Comparison of ENCODE assay signal across 12 cellular contexts in the genomic region with DNA sequence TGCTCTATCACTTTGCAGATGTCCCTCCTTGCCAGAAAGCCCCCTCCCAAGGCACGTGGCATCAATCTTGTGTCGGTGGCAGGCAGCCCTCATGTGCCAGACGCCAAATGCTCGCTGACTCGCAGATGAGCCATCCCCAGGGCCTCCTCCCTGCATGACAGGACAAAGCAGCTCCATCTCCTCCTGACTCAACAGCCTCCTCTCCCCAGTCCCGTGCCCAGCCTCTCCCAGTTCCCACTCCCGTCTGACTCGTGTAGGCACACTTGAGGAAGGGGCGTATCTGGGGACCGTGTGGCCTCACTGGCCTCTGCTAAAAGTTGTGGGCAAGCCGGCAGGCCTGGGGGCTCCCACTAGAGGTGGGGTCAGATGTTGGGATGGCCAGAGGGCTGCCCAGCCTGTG.
DNase-seq lines count a peak whose midpoint lies in the region; ATAC-seq and TF ChIP-seq lines count a peak whose summit lies in the region.
"Had no signal": no experiment of that assay in that cellular context is flagged by ENCODE, and none has a peak within 500 bp of the region (broad histone marks: within the 10 kb centered on the region; RNA-seq: fewer than 3 reads in every experiment).

No MANE protein-coding gene starts in this region.

- no peaks in the 10 kb centered on the region for H3K27me3 ChIP-seq in AG04450 (ENCODE audit: control insufficient read depth, insufficient read depth, low read length)
- no peaks in the 10 kb centered on the region for H3K27me3 ChIP-seq in brain microvascular endothelial cell (replicated peaks)
- no peaks in the 10 kb centered on the region for H3K27me3 ChIP-seq in effector memory CD4-positive, alpha-beta T cell (replicated peaks; ENCODE audit: control insufficient read depth, insufficient read depth, low read length, poor library complexity, severe bottlenecking)

- peak; percentile 26 for DNase-seq in AG04450 (ENCODE audit: low read depth, low spot score)
- DNase-seq in HFFc6: peak; percentile 85
- DNase-seq in brain microvascular endothelial cell: peak; percentile 78
- DNase-seq in kidney tubule cell (ENCODE audit: low spot score): peak; percentile 91
- no peak for DNase-seq in stimulated activated CD4-positive, alpha-beta T cell treated with anti-CD3 and anti-CD28 coated beads, Interleukin-12 subunit alpha, Interleukin-12 subunit beta, amount 100 ng/mL, for 4 hours
- DNase-seq in NCI-H446 (lab: John Stamatoyannopoulos, UW): no peak
- no peak for DNase-seq in effector memory CD4-positive, alpha-beta T cell
- DNase-seq: activated CD8-positive, alpha-beta memory T cell treated with anti-CD3 and anti-CD28 coated beads, Interleukin-2, amount 50 U/mL, for 48 hours; COR-L47; cortex of kidney; NCI-H2107 had no signal

- H3K27ac Mint-ChIP-seq in HFFc6: peak overlapping the region; percentile 94

- no peaks in the 10 kb centered on the region; the same call in 1 of the 2 replicates for H3K9me3 ChIP-seq in AG04450 (ENCODE audit: control insufficient read depth, insufficient read depth, low read length)
- no peaks in the 10 kb centered on the region for H3K9me3 ChIP-seq in effector memory CD4-positive, alpha-beta T cell (ENCODE audit: control insufficient read depth, low read length)

- no peaks in the 10 kb centered on the region for H3K9me3 Mint-ChIP-seq in HFFc6

- peak overlapping the region; percentile 32 for H3K4me3 Mint-ChIP-seq in HFFc6

- H3K27ac ChIP-seq in AG04450 (ENCODE audit: low read depth, low read length) (peak overlapping the region; percentile 39), brain microvascular endothelial cell (peak overlapping the region; percentile 48)
- H3K27ac ChIP-seq in effector memory CD4-positive, alpha-beta T cell (ENCODE audit: insufficient read depth, low read length, poor library complexity, severe bottlenecking): no peak overlapping the region

- H3K4me1 Mint-ChIP-seq in HFFc6 (ENCODE audit: low read depth): peaks cover 30% of the 10 kb centered on the region

- TF ChIP-seq CTCF in AG04450 (IDR thresholded peaks at IDR 0.05; ENCODE audit: low read depth, low read length): no peak
- no peak for TF ChIP-seq CTCF in HFFc6 (IDR thresholded peaks at IDR 0.05)
- no peak for TF ChIP-seq CTCF in brain microvascular endothelial cell (IDR thresholded peaks at IDR 0.05; ENCODE audit: low read depth, low read length, missing control alignments)

- H3K4me1 ChIP-seq in effector memory CD4-positive, alpha-beta T cell (ENCODE audit: control insufficient read depth, insufficient read depth, low read length, poor library complexity, severe bottlenecking): peaks cover 7% of the 10 kb centered on the region

- peaks cover 31% of the 10 kb centered on the region for H3K36me3 ChIP-seq in brain microvascular endothelial cell (replicated peaks)
- no peaks in the 10 kb centered on the region for H3K36me3 ChIP-seq in effector memory CD4-positive, alpha-beta T cell (ENCODE audit: control insufficient read depth, insufficient read depth, low read length)

- peaks cover 28% of the 10 kb centered on the region for H3K27me3 Mint-ChIP-seq in HFFc6 (ENCODE audit: insufficient read depth)

- H3K36me3 Mint-ChIP-seq in HFFc6 (ENCODE audit: low read depth): peaks cover 33% of the 10 kb centered on the region

- CTCF ChIA-PET in AG04450 (lab: Charles Lee): interaction anchor here (0.8 to 1.2 kb wide), 2 partner anchors 210 to 231 kb away, joined by 3 to 5 read pairs; no protein-coding TSS in a partner anchor

- no peak overlapping the region for H3K4me3 ChIP-seq in AG04450 (ENCODE audit: low read depth, low read length)
- no peak overlapping the region for H3K4me3 ChIP-seq in brain microvascular endothelial cell (ENCODE audit: low read depth, low read length)
- no peak overlapping the region for H3K4me3 ChIP-seq in effector memory CD4-positive, alpha-beta T cell (ENCODE audit: insufficient read depth, low read depth, low read length, poor library complexity, severe bottlenecking)

- no peak for ATAC-seq in HG03565 (IDR thresholded peaks at IDR 0.05; ENCODE audit: unreplicated experiment)

- POLR2A ChIA-PET in AG04450 (lab: Yijun Ruan, JAX): no interaction called here

- in situ Hi-C loops in brain microvascular endothelial cell (cut with HindIII; ENCODE audit: low pct_ligation_motif_present, low sequenced_read_pairs): loop anchor here (25.0 kb wide), 1 partner anchor 219 kb away; no protein-coding TSS in a partner anchor

Comparison
In these comparisons a context has a peak if more than half of its experiments do, and no peak if none do; other contexts are left out.
1. DNase-seq: peak in AG04450 (single experiment), HFFc6 (single experiment), brain microvascular endothelial cell (single experiment) and kidney tubule cell (single experiment); none in stimulated activated CD4-positive, alpha-beta T cell treated with anti-CD3 and anti-CD28 coated beads, Interleukin-12 subunit alpha, Interleukin-12 subunit beta, amount 100 ng/mL, for 4 hours (single experiment), NCI-H446 (0 of 2) and effector memory CD4-positive, alpha-beta T cell (0 of 3).